ENCODE assay signal across 17 cellular contexts in the genomic region with DNA sequence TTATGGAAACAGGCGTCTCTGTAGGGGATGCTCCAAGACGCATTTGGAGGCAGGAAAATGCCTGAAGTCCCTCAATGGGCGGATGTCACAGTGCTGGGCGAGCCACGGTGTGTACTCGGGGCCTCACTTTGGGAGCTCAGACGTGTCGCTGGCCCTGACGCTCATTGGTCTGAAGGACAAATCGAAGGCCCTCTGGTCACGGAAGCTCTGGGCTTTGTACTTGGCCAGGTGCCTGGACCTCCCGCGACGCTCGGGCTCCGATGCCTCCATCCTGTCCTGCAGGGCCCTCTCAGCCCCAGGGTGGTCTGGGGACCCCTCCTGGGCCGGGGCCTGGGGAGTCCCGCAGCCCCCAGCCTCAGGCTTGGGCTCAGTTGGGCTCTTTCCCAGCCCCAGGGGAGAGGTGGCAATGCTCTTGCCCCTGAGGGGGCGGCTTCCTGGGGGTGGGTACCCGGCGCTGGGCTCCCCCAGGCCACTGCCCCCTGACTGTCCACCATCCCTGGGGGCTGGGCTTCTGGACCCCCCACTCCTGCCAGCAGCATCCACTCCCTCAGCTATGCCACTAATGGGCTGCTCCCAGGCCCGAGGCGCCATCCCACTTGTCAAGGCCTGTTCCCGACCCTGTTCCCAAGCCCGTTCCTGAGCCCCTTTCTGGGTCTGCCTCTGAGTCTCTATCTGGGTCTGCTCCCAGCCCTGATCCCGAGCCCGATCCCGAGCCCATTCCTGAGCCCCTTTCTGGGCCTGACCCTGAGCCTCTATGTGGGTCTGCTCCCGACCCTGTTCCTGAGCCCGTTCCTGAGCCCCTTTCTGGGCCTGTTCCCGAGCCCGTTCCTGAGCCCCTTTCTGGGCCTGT. TPM values are rescaled to one million over a fixed set of nuclear protein-coding genes. Genes with fewer than 3 reads are reported as not detected.
DNase-seq lines count a peak whose midpoint lies in the region; ATAC-seq and TF ChIP-seq lines count a peak whose summit lies in the region.
"Had no signal": no experiment of that assay in that cellular context is flagged by ENCODE, and none has a peak within 500 bp of the region (broad histone marks: within the 10 kb centered on the region; RNA-seq: fewer than 3 reads in every experiment).

No MANE protein-coding gene starts in this region.

- peak; percentile 9 for DNase-seq in activated naive CD4-positive, alpha-beta T cell treated with anti-CD3 and anti-CD28 coated beads, Interleukin-2, amount 50 U/mL, for 16 hours
- DNase-seq in activated naive CD4-positive, alpha-beta T cell treated with anti-CD3 and anti-CD28 coated beads, Interleukin-2, amount 50 U/mL, for 72 hours (ENCODE audit: low spot score in 2 of 2), result no peak
- DNase-seq in Right ventricle myocardium superior (no peak), nephron progenitor cell (no peak), ureter (ENCODE audit: low spot score) (peak; percentile 43), activated gamma-delta T cell (lab: John Stamatoyannopoulos, UW) (no peak), mucosa of descending colon (no peak)
- DNase-seq: activated naive CD4-positive, alpha-beta T cell treated with Interleukin-2 at 50 U/mL for 16 hours; cerebellar nuclear complex; effector CD8-positive, alpha-beta T cell; MG63; NCI-H1417 treated with DMSO at 0.1 percent for 48 hours; NCI-H2171; NCI-H526 had no signal

- H3K9me3 ChIP-seq in mucosa of descending colon, result no peaks in the 10 kb centered on the region
- H3K9me3 ChIP-seq: gastroesophageal sphincter, MG63 had no signal

- H3K4me3 ChIP-seq in mucosa of descending colon, result no peak overlapping the region
- H3K4me3 ChIP-seq: gastroesophageal sphincter, MG63 had no signal

- no peaks in the 10 kb centered on the region for H3K36me3 Mint-ChIP-seq in activated naive CD4-positive, alpha-beta T cell treated with anti-CD3 and anti-CD28 coated beads, Interleukin-2, amount 50 U/mL, for 72 hours
- H3K36me3 Mint-ChIP-seq in nephron progenitor cell (ENCODE audit: low read depth), result no peaks in the 10 kb centered on the region

- H3K4me1 Mint-ChIP-seq in nephron progenitor cell, result peaks cover 51% of the 10 kb centered on the region

- intact Hi-C loops in Right ventricle myocardium superior (cut with DNase I) (no loop called here), mucosa of descending colon (cut with DNase I, micrococcal nuclease) (no loop called here)

- TF ChIP-seq CTCF in nephron progenitor cell (IDR thresholded peaks at IDR 0.05) (no peak), mucosa of descending colon (IDR thresholded peaks at IDR 0.05) (no peak)

- no peaks in the 10 kb centered on the region for H3K9me3 Mint-ChIP-seq in activated naive CD4-positive, alpha-beta T cell treated with anti-CD3 and anti-CD28 coated beads, Interleukin-2, amount 50 U/mL, for 72 hours
- no peaks in the 10 kb centered on the region for H3K9me3 Mint-ChIP-seq in nephron progenitor cell

- H3K27me3 Mint-ChIP-seq in nephron progenitor cell (ENCODE audit: low read depth, poor library complexity), result peaks cover 10% of the 10 kb centered on the region

- no peaks in the 10 kb centered on the region for H3K4me1 ChIP-seq in mucosa of descending colon (ENCODE audit: low read depth)

- no peak overlapping the region for H3K4me3 Mint-ChIP-seq in nephron progenitor cell

- ATAC-seq in activated naive CD4-positive, alpha-beta T cell treated with anti-CD3 and anti-CD28 coated beads, Interleukin-2, amount 50 U/mL, for 72 hours, result no peak
- ATAC-seq in Right ventricle myocardium superior (ENCODE audit: poor library complexity) (peak; percentile 2), HG03159 (IDR thresholded peaks at IDR 0.05; ENCODE audit: unreplicated experiment) (no peak), mucosa of descending colon (no peak)
- ATAC-seq: esophagus mucosa, gastroesophageal sphincter had no signal

- no peak overlapping the region for H3K27ac Mint-ChIP-seq in activated naive CD4-positive, alpha-beta T cell treated with anti-CD3 and anti-CD28 coated beads, Interleukin-2, amount 50 U/mL, for 72 hours
- peak overlapping the region; percentile 32 for H3K27ac Mint-ChIP-seq in nephron progenitor cell

- H3K36me3 ChIP-seq in mucosa of descending colon (ENCODE audit: low read depth), result no peaks in the 10 kb centered on the region
- H3K36me3 ChIP-seq: MG63 had no signal

RNA-seq across cellular contexts. Expression of a gene that starts 39.5 kb away (rescaled TPM):
- total RNA-seq in activated naive CD4-positive, alpha-beta T cell treated with anti-CD3 and anti-CD28 coated beads, Interleukin-2, amount 50 U/mL, for 72 hours, result under 1 TPM in 1 of 2 donors, not detected in 1; 0.95 TPM
- 1.1 TPM for total RNA-seq in Right ventricle myocardium superior
- total RNA-seq in ureter, result 25.2 TPM
- 10 to 100 TPM; 31.6 to 64.8 (median 43.3) TPM for total RNA-seq in mucosa of descending colon

RNA-seq across cellular contexts. Expression of a gene that starts 49.8 kb away (rescaled TPM):
- under 1 TPM in 1 of 2 donors, not detected in 1; 0.19 TPM for total RNA-seq in activated naive CD4-positive, alpha-beta T cell treated with anti-CD3 and anti-CD28 coated beads, Interleukin-2, amount 50 U/mL, for 72 hours
- total RNA-seq in Right ventricle myocardium superior (506 TPM), ureter (4.2 TPM), mucosa of descending colon (1 to 10 TPM; 5.1 to 9.2 (median 7.1) TPM)

Comparison
In these comparisons a context has a peak if more than half of its experiments do, and no peak if none do; other contexts are left out.
1. DNase-seq: peak in activated naive CD4-positive, alpha-beta T cell treated with anti-CD3 and anti-CD28 coated beads, Interleukin-2, amount 50 U/mL, for 16 hours (single experiment) and ureter (single experiment); none in activated naive CD4-positive, alpha-beta T cell treated with anti-CD3 and anti-CD28 coated beads, Interleukin-2, amount 50 U/mL, for 72 hours (0 of 2), Right ventricle myocardium superior (single experiment), nephron progenitor cell (single experiment), activated gamma-delta T cell (single experiment) and mucosa of descending colon (0 of 3).
2. RNA of a gene that starts 39.5 kb away (total RNA-seq): 31.6 to 64.8 TPM in mucosa of descending colon and 25.2 TPM in ureter (single experiment); 1.1 TPM in Right ventricle myocardium superior (single experiment) and 0.95 TPM in activated naive CD4-positive, alpha-beta T cell treated with anti-CD3 and anti-CD28 coated beads, Interleukin-2, amount 50 U/mL, for 72 hours; every median in the first group is over 10 times any median in the second.
3. RNA of a gene that starts 49.8 kb away (total RNA-seq): 506 TPM in Right ventricle myocardium superior (single experiment); 5.1 to 9.2 TPM in mucosa of descending colon, 4.2 TPM in ureter (single experiment) and 0.19 TPM in activated naive CD4-positive, alpha-beta T cell treated with anti-CD3 and anti-CD28 coated beads, Interleukin-2, amount 50 U/mL, for 72 hours; every median in the first group is over 10 times any median in the second.